ENCODE assay signal across 24 cellular contexts in genomic region chr13:80137994-80138393, GRCh38.
"Had no signal": no experiment of that assay in that cellular context is flagged by ENCODE, and none has a peak within 500 bp of the region (broad histone marks: within the 10 kb centered on the region; RNA-seq: fewer than 3 reads in every experiment).

No MANE protein-coding gene starts in this region.

- H3K27me3 ChIP-seq: left lung, neural progenitor cell, neutrophil, tibial nerve, uterus had no signal

- H3K79me2 ChIP-seq: parathyroid adenoma had no signal

- H3K4me3 ChIP-seq: left lung, lung, neural progenitor cell, psoas muscle, skin epidermis, tibial nerve, uterus had no signal

- H3K36me3 ChIP-seq: left lung, neural progenitor cell, neutrophil, tibial nerve, uterus had no signal

- H3K9me3 ChIP-seq: left lung, neutrophil, psoas muscle, tibial nerve, uterus had no signal

- H3K4me2 ChIP-seq: neural progenitor cell had no signal

- H2AFZ ChIP-seq: neural progenitor cell, parathyroid adenoma had no signal

- DNase-seq: hippocampal formation; kidney; left colon; left lung; mesendoderm; naive B cell; natural killer cell; nephron progenitor cell; occipital lobe; psoas muscle; stimulated activated CD4-positive, alpha-beta T cell treated with anti-CD3 and anti-CD28 coated beads, Interleukin-12 subunit alpha, Interleukin-12 subunit beta, amount 100 ng/mL, for 4 hours; stimulated activated CD4-positive, alpha-beta T cell treated with anti-CD3 and anti-CD28 coated beads, Interleukin-15, amount 100 ng/mL, for 24 hours; stimulated activated CD4-positive, alpha-beta T cell treated with anti-CD3 and anti-CD28 coated beads, Interleukin-2, amount 100 ng/mL, for 24 hours; stimulated activated CD4-positive, alpha-beta T cell treated with anti-CD3 and anti-CD28 coated beads, Interleukin-4, amount 100 ng/mL, for 24 hours; stimulated activated naive CD4-positive, alpha-beta T cell; uterus had no signal

- H3K27ac ChIP-seq: left lung, neural progenitor cell, neutrophil, parathyroid adenoma, psoas muscle, skin epidermis, tibial nerve, uterus had no signal

- ATAC-seq: left colon; left lung; natural killer cell; psoas muscle; sciatic nerve; stimulated activated effector memory CD8-positive, alpha-beta T cell treated with anti-CD3 and anti-CD28 coated beads, Interleukin-12 subunit alpha, Interleukin-12 subunit beta, amount 100 ng/mL, for 72 hours had no signal

- H3K9ac ChIP-seq: neural progenitor cell, parathyroid adenoma had no signal

- H3K4me1 ChIP-seq: parathyroid adenoma, uterus had no signal
